ENCODE assay signal across 10 cellular contexts in genomic region chr9:129481424-129481823, GRCh38.
DNase-seq lines count a peak whose midpoint lies in the region; ATAC-seq, FAIRE-seq and TF ChIP-seq lines count a peak whose summit lies in the region.
"Had no signal": no experiment of that assay in that cellular context is flagged by ENCODE, and none has a peak within 500 bp of the region (broad histone marks: within the 10 kb centered on the region; RNA-seq: fewer than 3 reads in every experiment).

No MANE protein-coding gene starts in this region.

- no peaks in the 10 kb centered on the region for H3K9me3 Mint-ChIP-seq in endodermal cell

- peaks cover 12% of the 10 kb centered on the region for H3K27me3 Mint-ChIP-seq in endodermal cell (ENCODE audit: insufficient read depth)

- peaks cover 56% of the 10 kb centered on the region for H3F3A ChIP-seq in PC-9 (ENCODE audit: insufficient read depth, low read depth)

- no TSS peak for BruUV-seq in PC-9 (replicated peaks; lab: Mats Ljungman, UMichigan)

- peaks cover 6% of the 10 kb centered on the region for H3K79me2 ChIP-seq in ACC112 (ENCODE audit: control insufficient read depth, insufficient read depth, low read length, unreplicated experiment)
- peaks cover 10% of the 10 kb centered on the region for H3K79me2 ChIP-seq in PC-9 (ENCODE audit: low read depth)

- H3K4me1 ChIP-seq in ACC112 (ENCODE audit: control insufficient read depth, insufficient read depth, low read length, unreplicated experiment) (peaks cover 62% of the 10 kb centered on the region), PC-9 (replicated peaks; ENCODE audit: insufficient read depth) (peaks cover 77% of the 10 kb centered on the region), endodermal cell (ENCODE audit: control insufficient read depth, insufficient read depth, low read length) (peaks cover 8% of the 10 kb centered on the region), ovary (ENCODE audit: insufficient read depth) (peaks cover 31% of the 10 kb centered on the region)

- no peak for TF ChIP-seq EP300 in ovary (IDR thresholded peaks at IDR 0.05)

- CTCF ChIA-PET in PC-9 (lab: Charles Lee): interaction anchor here (1.2 to 1.5 kb wide), 2 partner anchors 21 to 147 kb away, joined by 3 read pairs; no protein-coding TSS in a partner anchor

- H3K27me3 ChIP-seq in ACC112 (ENCODE audit: insufficient read depth, low read length) (no peaks in the 10 kb centered on the region), PC-9 (ENCODE audit: insufficient read depth, low read depth) (no peaks in the 10 kb centered on the region), endodermal cell (ENCODE audit: control insufficient read depth, insufficient read depth, low read length, poor library complexity, severe bottlenecking) (no peaks in the 10 kb centered on the region), ovary (no peaks in the 10 kb centered on the region)

- intact Hi-C loops in PC-9 (cut with micrococcal nuclease; ENCODE audit: unreplicated experiment): loop anchor here (10.0 kb wide), 2 partner anchors 273 to 457 kb away; partner anchors contain the start of genes PTGES and SH3GLB2
- intact Hi-C loops in ovary (cut with DNase I): loop anchor here in 3 of 4 donors (5.0 to 10.0 kb wide), 7 partner anchors 67 to 337 kb away; partner anchors contain the start of gene IER5L (in 2 of the 3)

- 90 to 93% methylated on average over 6 to 9 of the region's 9 CpGs for WGBS in endodermal cell (ENCODE audit: insufficient coverage in 1 of 2, insufficient read length in 1 of 2), 2 experiments
- WGBS in ovary, 3 donors: 31 to 45% (median 33%) methylated on average over 9 of the region's 9 CpGs

- no peak overlapping the region for H3K27ac Mint-ChIP-seq in endodermal cell

- H3K4me2 ChIP-seq in PC-9: peak overlapping the region; percentile 87

- no peaks in the 10 kb centered on the region for H3K9me3 ChIP-seq in PC-9 (ENCODE audit: insufficient read depth, low read depth)
- no peaks in the 10 kb centered on the region for H3K9me3 ChIP-seq in endodermal cell (ENCODE audit: control insufficient read depth, low read length)
- no peaks in the 10 kb centered on the region for H3K9me3 ChIP-seq in ovary

- no peak overlapping the region for H2AFZ ChIP-seq in ACC112 (ENCODE audit: low read length, unreplicated experiment)
- no peak overlapping the region for H2AFZ ChIP-seq in PC-9

- H3K4me3 ChIP-seq in ACC112 (ENCODE audit: low read depth, low read length) (peak overlapping the region; percentile 68; the same call in 1 of the 2 replicates), PC-9 (peak overlapping the region; percentile 88; the same call in 1 of the 2 replicates), endodermal cell (ENCODE audit: low read length) (no peak overlapping the region), ovary (peak overlapping the region; percentile 51)

- POLR2A ChIA-PET in PC-9 (lab: Charles Lee; ENCODE audit: unreplicated experiment): interaction anchor here (0.6 kb wide), 1 partner anchor 21 kb away, joined by 3 read pairs; no protein-coding TSS in a partner anchor

- H3K36me3 ChIP-seq in ACC112 (ENCODE audit: insufficient read depth, low read length) (no peaks in the 10 kb centered on the region), PC-9 (ENCODE audit: low read depth) (no peaks in the 10 kb centered on the region), endodermal cell (ENCODE audit: control insufficient read depth, insufficient read depth, low read length) (no peaks in the 10 kb centered on the region), ovary (no peaks in the 10 kb centered on the region)

- TF ChIP-seq POLR2A in ovary (IDR thresholded peaks at IDR 0.05): no peak

- no peak for DNase-seq in PC-9
- DNase-seq in endodermal cell: no peak
- peak in 2 of 5 donors; percentile 60 to 63 for DNase-seq in ovary
- no peak for DNase-seq in putamen (ENCODE audit: low spot score)
- no peak for DNase-seq in RCC 7860 (ENCODE audit: low spot score)
- no peak for DNase-seq in G401 (ENCODE audit: low spot score)
- DNase-seq: dermis blood vessel endothelial cell, NCI-H2107 had no signal

- H3K9me2 ChIP-seq in PC-9 (ENCODE audit: insufficient read depth): no peaks in the 10 kb centered on the region

- peak overlapping the region; percentile 50 for H3K4me3 Mint-ChIP-seq in endodermal cell

- H3K4me1 Mint-ChIP-seq in endodermal cell: peaks cover 28% of the 10 kb centered on the region

- ATAC-seq in GM19463 (IDR thresholded peaks at IDR 0.05; ENCODE audit: unreplicated experiment): no peak

- H3K36me3 Mint-ChIP-seq in endodermal cell (ENCODE audit: low read depth): no peaks in the 10 kb centered on the region

- TF ChIP-seq CTCF in PC-9 (conservative IDR thresholded peaks at IDR 0.05) (no peak), endodermal cell (conservative IDR thresholded peaks at IDR 0.05) (no peak), ovary (IDR thresholded peaks at IDR 0.05) (no peak)

- H3K27ac ChIP-seq in ACC112 (ENCODE audit: low read depth, low read length) (peak overlapping the region; percentile 99), PC-9 (peak overlapping the region; percentile 99), endodermal cell (ENCODE audit: low read depth, low read length) (peak overlapping the region; percentile 95), ovary (peak overlapping the region; percentile 92 to 100)

- no peak for FAIRE-seq in RCC 7860 (lab: Jason Lieb, UNC)

- no peak overlapping the region for H3K9ac ChIP-seq in endodermal cell (ENCODE audit: extremely low read depth, low read length, poor library complexity, severe bottlenecking)

- in situ Hi-C loops in G401 (cut with HindIII; ENCODE audit: low sequenced_read_pairs): no loop called here

- H4K20me1 ChIP-seq in PC-9 (ENCODE audit: insufficient read depth): no peaks in the 10 kb centered on the region
